In the genomic region with DNA sequence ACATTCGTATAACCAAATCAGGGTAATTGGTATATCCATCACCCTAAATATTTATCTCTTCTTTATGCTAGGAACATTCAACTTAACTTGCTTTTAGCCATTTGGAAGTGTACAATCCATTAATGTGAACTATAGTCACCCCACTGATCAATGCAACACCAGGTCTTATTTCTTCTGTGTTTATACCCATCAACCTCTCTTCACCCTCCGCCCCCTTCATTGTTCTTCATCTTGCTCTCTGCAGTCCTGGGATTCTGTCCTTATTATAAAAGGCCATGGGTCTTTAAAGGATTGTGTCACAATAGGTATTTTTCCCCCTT, we compare ENCODE assay signal across 10 cellular contexts. TPM values are rescaled to one million over a fixed set of nuclear protein-coding genes. Genes with fewer than 3 reads are reported as not detected.
DNase-seq lines count a peak whose midpoint lies in the region; ATAC-seq, FAIRE-seq and TF ChIP-seq lines count a peak whose summit lies in the region.
"Had no signal": no experiment of that assay in that cellular context is flagged by ENCODE, and none has a peak within 500 bp of the region (broad histone marks: within the 10 kb centered on the region; RNA-seq: fewer than 3 reads in every experiment).

No MANE protein-coding gene starts in this region.

- H3K4me3 Mint-ChIP-seq in memory B cell = no peak overlapping the region
- H3K4me3 Mint-ChIP-seq: activated CD4-positive, alpha-beta memory T cell treated with anti-CD3 and anti-CD28 coated beads, Interleukin-2, amount 10 ng/mL, durations not matched to agents 7 days and 5 days; natural killer cell had no signal

- H3K27me3 Mint-ChIP-seq in memory B cell = no peaks in the 10 kb centered on the region
- H3K27me3 Mint-ChIP-seq: activated CD4-positive, alpha-beta memory T cell treated with anti-CD3 and anti-CD28 coated beads, Interleukin-2, amount 10 ng/mL, durations not matched to agents 7 days and 5 days had no signal

- no peak for TF ChIP-seq RAD21 in liver (IDR thresholded peaks at IDR 0.05)
- TF ChIP-seq RAD21 in HepG2 (CRISPR knock-in tag; IDR thresholded peaks at IDR 0.05) = no peak

- peak overlapping the region in 1 of 2 donors; percentile 81 for H3K9ac ChIP-seq in liver (ENCODE audit: low read depth in 1 of 2, low read length in 2 of 2)
- H3K9ac ChIP-seq in HepG2 (ENCODE audit: insufficient read depth, low read depth, low read length) = no peak overlapping the region
- no peak overlapping the region for H3K9ac ChIP-seq in kidney (ENCODE audit: low read length in 2 of 2)

- H3K4me3 ChIP-seq in liver (ENCODE audit: low read depth in 1 of 3, low read length in 3 of 3) = peak overlapping the region; percentile 81 to 96 (median 83)
- no peak overlapping the region for H3K4me3 ChIP-seq in HepG2 (replicated peaks in 1 of 3; ENCODE audit: insufficient read depth in 1 of 3, low read depth in 2 of 3, low read length in 3 of 3)
- peak overlapping the region; percentile 94 for H3K4me3 ChIP-seq in brain microvascular endothelial cell (ENCODE audit: low read depth, low read length)
- H3K4me3 ChIP-seq in kidney (ENCODE audit: low read length in 2 of 2) = peak overlapping the region in 1 of 2 donors; percentile 86

- no peaks in the 10 kb centered on the region for H3K79me2 ChIP-seq in HepG2 (ENCODE audit: insufficient read depth, low read length)

- H3K27ac ChIP-seq in liver (ENCODE audit: low read depth in 1 of 2, low read length in 2 of 2) = peak overlapping the region; percentile 80 to 94
- H3K27ac ChIP-seq in HepG2 (ENCODE audit: extremely low read length, insufficient read depth, low read length) = no peak overlapping the region
- H3K27ac ChIP-seq in brain microvascular endothelial cell = no peak overlapping the region
- no peak overlapping the region for H3K27ac ChIP-seq in kidney (ENCODE audit: low read depth in 2 of 2, low read length in 2 of 2)

- FAIRE-seq in HepG2 (lab: Jason Lieb, UNC) = no peak
- no peak for FAIRE-seq in kidney (lab: Jason Lieb, UNC)

- TF ChIP-seq CTCF in liver (IDR thresholded peaks at IDR 0.05; ENCODE audit: low read depth, low read length, missing input control) (no peak), HepG2 (CRISPR knock-in tag; IDR thresholded peaks at IDR 0.05) (no peak), brain microvascular endothelial cell (IDR thresholded peaks at IDR 0.05; ENCODE audit: low read depth, low read length, missing control alignments) (no peak), kidney (IDR thresholded peaks at IDR 0.05; ENCODE audit: borderline replicate concordance, extremely low read depth, insufficient read depth) (no peak)

- in situ Hi-C loops in HepG2 (cut with HindIII; ENCODE audit: extremely low pct_ligation_motif_present, low pct_unique_long_range_greater_than_20kb) = no loop called here
- in situ Hi-C loops in brain microvascular endothelial cell (cut with HindIII; ENCODE audit: low pct_ligation_motif_present, low sequenced_read_pairs) = no loop called here

- no TSS peak for BruUV-seq in HepG2 (replicated peaks; lab: Mats Ljungman, UMichigan)

- no peak for ATAC-seq in HepG2
- peak; percentile 3 for ATAC-seq in memory B cell (ENCODE audit: low read depth)
- ATAC-seq in HG02678 (IDR thresholded peaks at IDR 0.05; ENCODE audit: unreplicated experiment) = no peak

- DNase-seq in HepG2 (ENCODE audit: low spot score) (no peak), brain microvascular endothelial cell (no peak), memory B cell (ENCODE audit: low spot score in 2 of 2) (no peak), DMS114 treated with DMSO at 0.1 percent for 48 hours (lab: John Stamatoyannopoulos, UW; ENCODE audit: unreplicated experiment) (no peak), kidney (no peak)
- no peak for DNase-seq in activated effector memory CD4-positive, alpha-beta T cell treated with Interleukin-2 at 50 U/mL for 16 hours

- no peak overlapping the region for H3K27ac Mint-ChIP-seq in memory B cell
- H3K27ac Mint-ChIP-seq: activated CD4-positive, alpha-beta memory T cell treated with anti-CD3 and anti-CD28 coated beads, Interleukin-2, amount 10 ng/mL, durations not matched to agents 7 days and 5 days; natural killer cell had no signal

- 70% methylated on average over 2 of the region's 2 CpGs for WGBS in liver
- WGBS in HepG2 (ENCODE audit: low lambda C conversion rate) = 98% methylated on average over 2 of the region's 2 CpGs

- no peak for TF ChIP-seq EP300 in HepG2 (IDR thresholded peaks at IDR 0.05; ENCODE audit: low read depth in 2 of 2, low read length in 2 of 2)
- TF ChIP-seq EP300 in HepG2 (CRISPR knock-in tag; IDR thresholded peaks at IDR 0.05; ENCODE audit: borderline replicate concordance) = no peak

- H3K27me3 ChIP-seq in liver (ENCODE audit: control insufficient read depth in 4 of 4, insufficient read depth in 4 of 4, low read length in 3 of 4) (no peaks in the 10 kb centered on the region), HepG2 (ENCODE audit: control insufficient read depth in 1 of 2, insufficient read depth in 2 of 2, low read length in 2 of 2) (peaks cover 2 to 28% of the 10 kb centered on the region in 2 experiments), brain microvascular endothelial cell (replicated peaks) (no peaks in the 10 kb centered on the region)

- intact Hi-C loops in HepG2 (cut with micrococcal nuclease; ENCODE audit: unreplicated experiment) (no loop called here), kidney (cut with DNase I) (no loop called here)

- peaks cover 2 to 23% (median 14%) of the 10 kb centered on the region in 4 donors for H3K4me1 ChIP-seq in liver (ENCODE audit: control insufficient read depth in 4 of 4, insufficient read depth in 4 of 4, low read length in 3 of 4)
- peaks cover 19% of the 10 kb centered on the region for H3K4me1 ChIP-seq in HepG2 (ENCODE audit: insufficient read depth, low read length)
- H3K4me1 ChIP-seq in kidney (ENCODE audit: control insufficient read depth in 1 of 2, insufficient read depth in 1 of 2, low read depth in 1 of 2, low read length in 2 of 2) = peaks cover 5 to 6% of the 10 kb centered on the region in 2 donors

- CTCF ChIA-PET in HepG2 (lab: Yijun Ruan, JAX; ENCODE audit: low intra/inter-chr PET ratio, low total read pairs) = no interaction called here

- no peaks in the 10 kb centered on the region for H3K9me3 ChIP-seq in liver (ENCODE audit: control insufficient read depth in 4 of 4, low read length in 3 of 4)
- H3K9me3 ChIP-seq in HepG2 (ENCODE audit: low read length) = no peaks in the 10 kb centered on the region
- H3K9me3 ChIP-seq in kidney (ENCODE audit: control insufficient read depth in 1 of 2, low read length in 2 of 2) = no peaks in the 10 kb centered on the region

- POLR2A ChIA-PET in HepG2 (lab: Yijun Ruan, JAX) = no interaction called here

- H3K36me3 ChIP-seq in liver (ENCODE audit: control insufficient read depth in 4 of 4, insufficient read depth in 3 of 4, low read depth in 1 of 4, low read length in 3 of 4) (no peaks in the 10 kb centered on the region), HepG2 (replicated peaks in 1 of 2; ENCODE audit: control insufficient read depth in 1 of 2, insufficient read depth in 2 of 2, low read length in 2 of 2) (no peaks in the 10 kb centered on the region; a peak in 1 of 5 replicates), brain microvascular endothelial cell (replicated peaks) (peaks cover 7% of the 10 kb centered on the region), kidney (ENCODE audit: control insufficient read depth in 1 of 2, insufficient read depth in 2 of 2, low read length in 2 of 2) (no peaks in the 10 kb centered on the region)

- peaks cover 20% of the 10 kb centered on the region for H3K4me1 Mint-ChIP-seq in memory B cell

- no peaks in the 10 kb centered on the region for H4K20me1 ChIP-seq in HepG2 (ENCODE audit: insufficient read depth, low read length)

- peaks cover 3% of the 10 kb centered on the region for H3K36me3 Mint-ChIP-seq in memory B cell
- H3K36me3 Mint-ChIP-seq: natural killer cell had no signal

- no peak for TF ChIP-seq POLR2A in HepG2 (IDR thresholded peaks at IDR 0.05; ENCODE audit: insufficient read depth in 1 of 2, low read depth in 2 of 2, low read length in 2 of 2)

- no peaks in the 10 kb centered on the region for H3K9me3 Mint-ChIP-seq in memory B cell
- H3K9me3 Mint-ChIP-seq: activated CD4-positive, alpha-beta memory T cell treated with anti-CD3 and anti-CD28 coated beads, Interleukin-2, amount 10 ng/mL, durations not matched to agents 7 days and 5 days; natural killer cell had no signal

- H2AFZ ChIP-seq in HepG2 (ENCODE audit: low read length) = no peak overlapping the region

- no peak overlapping the region for H3K4me2 ChIP-seq in HepG2 (ENCODE audit: low read depth, low read length)

RNA-seq across cellular contexts. Expression of gene ABRACL, which starts 1.6 kb away (rescaled TPM):
- total RNA-seq in liver = 10 to 100 TPM; 14.2 to 18.6 TPM
- 10 to 100 TPM; 35.0 to 66.3 TPM for polyA plus RNA-seq in liver
- 5.4 and 7.6 TPM in 2 replicates for total RNA-seq in HepG2 (2016; rRNA removed; fragmentation: Illumina TruSeq; extraction: Trizol)
- 2.0 and 2.1 TPM in 2 replicates for total RNA-seq in HepG2 (2016; cell fraction: cytosol; rRNA removed; fragmentation: Illumina TruSeq; extraction: Trizol; ENCODE audit: low read depth)
- total RNA-seq in HepG2 (2016; cell fraction: insoluble cytoplasmic fraction; rRNA removed; fragmentation: Illumina TruSeq; extraction: Trizol) = 5.5 and 7.4 TPM in 2 replicates
- total RNA-seq in HepG2 (2016; cell fraction: membrane; rRNA removed; fragmentation: Illumina TruSeq; extraction: Trizol) = 2.3 and 3.2 TPM in 2 replicates
- total RNA-seq in HepG2 (2016; cell fraction: nucleus; rRNA removed; fragmentation: Illumina TruSeq; extraction: Trizol) = 1.9 and 3.0 TPM in 2 replicates
- 0.82 and 1.4 TPM in 2 replicates for polyA plus RNA-seq in HepG2 (2011; rRNA removed)
- polyA plus RNA-seq in HepG2 (2011; cell fraction: cytosol; rRNA removed) = 0.78 and 1.9 TPM in 2 replicates
- polyA plus RNA-seq in HepG2 (2011; cell fraction: nucleus; rRNA removed) = 0.29 and 0.42 TPM in 2 replicates
- 0.99 and 1.1 TPM in 2 replicates for polyA plus RNA-seq in HepG2 (2012)
- polyA plus RNA-seq in HepG2 (2016; cell fraction: cytosol; fragmentation: Illumina TruSeq; extraction: Trizol; ENCODE audit: low read depth) = 2.0 and 3.1 TPM in 2 replicates
- 9.1 and 11.4 TPM in 2 replicates for polyA plus RNA-seq in HepG2 (2016; cell fraction: insoluble cytoplasmic fraction; fragmentation: Illumina TruSeq; extraction: Trizol; ENCODE audit: low read depth)
- polyA plus RNA-seq in HepG2 (2016; cell fraction: membrane; fragmentation: Illumina TruSeq; extraction: Trizol; ENCODE audit: low read depth) = 3.2 and 4.1 TPM in 2 replicates
- polyA plus RNA-seq in HepG2 (2016; cell fraction: nucleus; fragmentation: Illumina TruSeq; extraction: Trizol; ENCODE audit: insufficient read depth, low read depth) = 2.5 and 4.0 TPM in 2 replicates
- 1.0 TPM in 1 of 2 replicates, not detected in the other for polyA minus RNA-seq in HepG2 (2011; rRNA and poly(A)+ RNA removed; ENCODE audit: low replicate concordance)
- not detected in 2 replicates for polyA minus RNA-seq in HepG2 (2011; cell fraction: cytosol; rRNA and poly(A)+ RNA removed)
- polyA minus RNA-seq in HepG2 (2011; cell fraction: nucleus; rRNA and poly(A)+ RNA removed) = 0.77 TPM in 1 of 2 replicates, not detected in the other
- 24.9 TPM for total RNA-seq in kidney
- 51.3 TPM for polyA plus RNA-seq in kidney (ENCODE audit: insufficient read depth, low read depth, low replicate concordance)

RNA-seq across cellular contexts. Expression of gene REPS1, which starts 42.1 kb away (rescaled TPM):
- total RNA-seq in liver = 10 to 100 TPM; 12.3 to 46.4 TPM
- polyA plus RNA-seq in liver = 10 to 100 TPM; 16.0 to 26.2 TPM
- 36.7 and 38.3 TPM in 2 replicates for total RNA-seq in HepG2 (2016; rRNA removed; fragmentation: Illumina TruSeq; extraction: Trizol)
- total RNA-seq in HepG2 (2016; cell fraction: cytosol; rRNA removed; fragmentation: Illumina TruSeq; extraction: Trizol; ENCODE audit: low read depth) = 45.7 and 61.3 TPM in 2 replicates
- total RNA-seq in HepG2 (2016; cell fraction: insoluble cytoplasmic fraction; rRNA removed; fragmentation: Illumina TruSeq; extraction: Trizol) = 37.3 and 38.7 TPM in 2 replicates
- 33.6 and 33.7 TPM in 2 replicates for total RNA-seq in HepG2 (2016; cell fraction: membrane; rRNA removed; fragmentation: Illumina TruSeq; extraction: Trizol)
- 34.9 and 38.2 TPM in 2 replicates for total RNA-seq in HepG2 (2016; cell fraction: nucleus; rRNA removed; fragmentation: Illumina TruSeq; extraction: Trizol)
- polyA plus RNA-seq in HepG2 (2011; rRNA removed) = 35.2 and 36.4 TPM in 2 replicates
- 21.6 and 24.9 TPM in 2 replicates for polyA plus RNA-seq in HepG2 (2011; cell fraction: cytosol; rRNA removed)
- polyA plus RNA-seq in HepG2 (2011; cell fraction: nucleus; rRNA removed) = 28.2 and 29.2 TPM in 2 replicates
- polyA plus RNA-seq in HepG2 (2012) = 26.4 and 35.4 TPM in 2 replicates
- polyA plus RNA-seq in HepG2 (2016; cell fraction: cytosol; fragmentation: Illumina TruSeq; extraction: Trizol; ENCODE audit: low read depth) = 7.0 and 8.2 TPM in 2 replicates
- polyA plus RNA-seq in HepG2 (2016; cell fraction: insoluble cytoplasmic fraction; fragmentation: Illumina TruSeq; extraction: Trizol; ENCODE audit: low read depth) = 42.5 and 47.8 TPM in 2 replicates
- polyA plus RNA-seq in HepG2 (2016; cell fraction: membrane; fragmentation: Illumina TruSeq; extraction: Trizol; ENCODE audit: low read depth) = 24.4 and 27.4 TPM in 2 replicates
- 43.8 and 46.7 TPM in 2 replicates for polyA plus RNA-seq in HepG2 (2016; cell fraction: nucleus; fragmentation: Illumina TruSeq; extraction: Trizol; ENCODE audit: insufficient read depth, low read depth)
- polyA minus RNA-seq in HepG2 (2011; rRNA and poly(A)+ RNA removed; ENCODE audit: low replicate concordance) = 30.4 and 52.2 TPM in 2 replicates
- polyA minus RNA-seq in HepG2 (2011; cell fraction: cytosol; rRNA and poly(A)+ RNA removed) = 23.2 and 35.8 TPM in 2 replicates
- 70.3 and 84.2 TPM in 2 replicates for polyA minus RNA-seq in HepG2 (2011; cell fraction: nucleus; rRNA and poly(A)+ RNA removed)
- total RNA-seq in kidney = 37.0 TPM
- polyA plus RNA-seq in kidney (ENCODE audit: insufficient read depth, low read depth, low replicate concordance) = 33.4 TPM

Comparison
In these comparisons a context has a peak if more than half of its experiments do, and no peak if none do; other contexts are left out.
1. H3K27ac ChIP-seq: peak in liver (2 of 2); none in HepG2 (single experiment), brain microvascular endothelial cell (single experiment) and kidney (0 of 2).
2. H3K4me3 ChIP-seq: peak in liver (3 of 3) and brain microvascular endothelial cell (single experiment); none in HepG2 (0 of 3).